In genomic region chr10:21888959-21889358, GRCh38 we compare ENCODE assay signal across 8 cellular contexts.
DNase-seq lines count a peak whose midpoint lies in the region; ATAC-seq and TF ChIP-seq lines count a peak whose summit lies in the region.

No MANE protein-coding gene starts in this region.

- H3K4me1 Mint-ChIP-seq in activated T-helper 17 cell treated with anti-CD3 and anti-CD28 coated beads, Interleukin-2, amount 50 U/mL, for 72 hours = peaks cover 30% of the 10 kb centered on the region
- no peaks in the 10 kb centered on the region for H3K4me1 Mint-ChIP-seq in Calu3 (ENCODE audit: low read depth, unreplicated experiment)

- 63 to 69% methylated on average over 5 of the region's 5 CpGs for WGBS in lower leg skin, 2 donors

- no peak for TF ChIP-seq POLR2A in lower leg skin (IDR thresholded peaks at IDR 0.05)

- H3K4me3 ChIP-seq in lower leg skin (ENCODE audit: low read depth, poor library complexity, severe bottlenecking) (no peak overlapping the region), foreskin fibroblast (ENCODE audit: low read depth in 1 of 2, low read length in 2 of 2) (no peak overlapping the region)

- DNase-seq in GM13977 (ENCODE audit: low spot score) (peak; percentile 35), Right ventricle myocardium inferior (ENCODE audit: missing footprints) (no peak), lower leg skin (ENCODE audit: low spot score in 2 of 2) (no peak), Calu3 (no peak), foreskin fibroblast (no peak)

- H3K9me3 Mint-ChIP-seq in activated T-helper 17 cell treated with anti-CD3 and anti-CD28 coated beads, Interleukin-2, amount 50 U/mL, for 72 hours = peaks cover 18% of the 10 kb centered on the region
- H3K9me3 Mint-ChIP-seq in Calu3 (ENCODE audit: low read depth, unreplicated experiment) = peaks cover 11% of the 10 kb centered on the region

- BruUV-seq in Calu3 (replicated peaks; lab: Mats Ljungman, UMichigan) = no TSS peak

- H3K27ac Mint-ChIP-seq in activated T-helper 17 cell treated with anti-CD3 and anti-CD28 coated beads, Interleukin-2, amount 50 U/mL, for 72 hours = peak overlapping the region; percentile 51
- H3K27ac Mint-ChIP-seq in Calu3 (ENCODE audit: unreplicated experiment) = no peak overlapping the region

- intact Hi-C loops in Right ventricle myocardium inferior (cut with DNase I) = no loop called here
- intact Hi-C loops in lower leg skin (cut with DNase I; ENCODE audit: low total_unique reads) = no loop called here
- intact Hi-C loops in Calu3 (cut with micrococcal nuclease; ENCODE audit: unreplicated experiment) = no loop called here

- ATAC-seq in GM19452 (IDR thresholded peaks at IDR 0.05; ENCODE audit: unreplicated experiment) (peak; percentile 94), HG03097 (IDR thresholded peaks at IDR 0.05; ENCODE audit: low FRiP score, unreplicated experiment) (peak; percentile 95), Right ventricle myocardium inferior (no peak)
- peak; percentile 52 for ATAC-seq in activated T-helper 17 cell treated with anti-CD3 and anti-CD28 coated beads, Interleukin-2, amount 50 U/mL, for 72 hours (replicated peaks)

- no peaks in the 10 kb centered on the region for H3K27me3 Mint-ChIP-seq in activated T-helper 17 cell treated with anti-CD3 and anti-CD28 coated beads, Interleukin-2, amount 50 U/mL, for 72 hours
- H3K27me3 Mint-ChIP-seq in Calu3 (ENCODE audit: unreplicated experiment) = no peaks in the 10 kb centered on the region

- in situ Hi-C loops in GM13977 (cut with MboI; ENCODE audit: low pct_unique_long_range_greater_than_20kb, low sequenced_read_pairs, unreplicated experiment) = no loop called here

- TF ChIP-seq CTCF in GM13977 (IDR thresholded peaks at IDR 0.05; ENCODE audit: extremely low read depth, insufficient read depth, missing control alignments) (no peak), lower leg skin (IDR thresholded peaks at IDR 0.05) (no peak), Calu3 (IDR thresholded peaks at IDR 0.05; ENCODE audit: unreplicated experiment) (no peak), foreskin fibroblast (IDR thresholded peaks at IDR 0.05; ENCODE audit: low read depth, low read length) (no peak)

- H3K36me3 Mint-ChIP-seq in activated T-helper 17 cell treated with anti-CD3 and anti-CD28 coated beads, Interleukin-2, amount 50 U/mL, for 72 hours (ENCODE audit: low read depth) = peaks cover 39% of the 10 kb centered on the region
- no peaks in the 10 kb centered on the region for H3K36me3 Mint-ChIP-seq in Calu3 (ENCODE audit: insufficient read depth, unreplicated experiment)

- peak overlapping the region; percentile 41 for H3K4me3 Mint-ChIP-seq in activated T-helper 17 cell treated with anti-CD3 and anti-CD28 coated beads, Interleukin-2, amount 50 U/mL, for 72 hours
- no peak overlapping the region for H3K4me3 Mint-ChIP-seq in Calu3 (ENCODE audit: low read depth, unreplicated experiment)

- CTCF ChIA-PET in Calu3 (lab: Charles Lee) = no interaction called here
